In the genomic region with DNA sequence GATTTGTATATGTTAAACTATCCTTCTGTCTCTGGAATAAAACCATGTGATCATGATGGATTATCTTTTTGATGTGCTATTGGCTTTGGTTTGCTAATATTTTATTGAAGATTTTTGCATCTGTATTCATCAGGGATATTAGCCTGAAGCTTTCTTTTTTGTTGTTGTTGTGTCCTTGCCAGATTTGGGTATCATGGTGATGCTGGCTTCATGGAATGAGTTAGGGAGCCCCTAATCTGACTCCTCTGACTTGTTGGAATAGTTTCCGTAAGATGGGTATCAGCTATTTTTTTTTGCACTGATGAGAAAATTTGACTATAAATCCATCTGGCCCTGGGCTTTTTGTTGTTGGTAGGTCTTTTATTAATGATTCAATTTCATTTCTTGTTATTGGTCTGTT, we compare ENCODE assay signal across 12 cellular contexts. TPM values are rescaled to one million over a fixed set of nuclear protein-coding genes. Genes with fewer than 3 reads are reported as not detected.
DNase-seq lines count a peak whose midpoint lies in the region; TF ChIP-seq lines count a peak whose summit lies in the region.
"Had no signal": no experiment of that assay in that cellular context is flagged by ENCODE, and none has a peak within 500 bp of the region (broad histone marks: within the 10 kb centered on the region; RNA-seq: fewer than 3 reads in every experiment).

No MANE protein-coding gene starts in this region.

- no peak for TF ChIP-seq POLR2A in spleen (IDR thresholded peaks at IDR 0.05)

- H3K9me3 ChIP-seq in SJSA1 (replicated peaks) = no peaks in the 10 kb centered on the region; the same call in 1 of the 2 replicates
- H3K9me3 ChIP-seq in spleen = peaks cover 0 to 15% (median 8%) of the 10 kb centered on the region in 8 donors

- intact Hi-C loops in spleen (cut with DNase I; ENCODE audit: low total_unique reads) = no loop called here

- H3K27ac ChIP-seq in SJSA1 (peak overlapping the region; percentile 98), epithelial cell of prostate (peak overlapping the region; percentile 98), spleen (peak overlapping the region in 5 of 8 donors; percentile 31 to 63 (median 60))

- WGBS in spleen, 5 donors = 94 to 100% (median 95%) methylated on average over 1 of the region's 1 CpG

- DNase-seq in ELR (ENCODE audit: low read depth) (peak; percentile 41), SJSA1 (ENCODE audit: low read depth in 1 of 2, low spot score in 2 of 2) (no peak), epithelial cell of prostate (ENCODE audit: low read depth, low spot score) (no peak), spleen (no peak), GM03348 (ENCODE audit: low spot score) (no peak), AG08395 (ENCODE audit: low spot score) (no peak)
- DNase-seq in stimulated activated CD4-positive, alpha-beta T cell treated with anti-CD3 and anti-CD28 coated beads, Interleukin-12 subunit alpha, Interleukin-12 subunit beta, amount 100 ng/mL, for 4 hours = no peak
- DNase-seq: activated CD4-positive, alpha-beta T cell treated with anti-CD3 and anti-CD28 coated beads, Interleukin-2, amount 50 U/mL, for 4 hours; central memory CD4-positive, alpha-beta T cell; midbrain; NCI-H2107; stimulated activated CD4-positive, alpha-beta T cell treated with anti-CD3 and anti-CD28 coated beads, Interleukin-4, amount 100 ng/mL, for 4 hours had no signal

- H3K4me1 ChIP-seq in SJSA1 (replicated peaks) = peaks cover 30% of the 10 kb centered on the region
- peaks cover 20 to 55% (median 30%) of the 10 kb centered on the region in 6 donors for H3K4me1 ChIP-seq in spleen

- H3K4me3 ChIP-seq in SJSA1 (no peak overlapping the region), spleen (no peak overlapping the region)

- TF ChIP-seq CTCF in spleen (IDR thresholded peaks at IDR 0.05 in 8 of 11, conservative IDR thresholded peaks at IDR 0.05 in 3 of 11) = no peak

- no peaks in the 10 kb centered on the region for H3K27me3 ChIP-seq in SJSA1 (replicated peaks)
- no peaks in the 10 kb centered on the region for H3K27me3 ChIP-seq in spleen (replicated peaks in 1 of 7)

- peaks cover 8% of the 10 kb centered on the region; the same call in 1 of the 2 replicates for H3K36me3 ChIP-seq in SJSA1
- peaks cover 0 to 70% (median 6%) of the 10 kb centered on the region in 6 donors for H3K36me3 ChIP-seq in spleen

RNA-seq across cellular contexts. Expression of gene ATP10D, which starts 45.7 kb away (rescaled TPM):
- total RNA-seq in SJSA1 (2014; rRNA removed; shearing (Covaris generic)) = 12.1 and 40.5 TPM in 2 replicates
- 10 to 100 TPM; 47.3 to 79.1 (median 52.8) TPM for total RNA-seq in spleen
- 1 to 10 TPM; 4.6 to 6.4 (median 5.6) TPM for polyA plus RNA-seq in spleen
